In genomic region chr16:58026705-58027340, GRCh38 we compare ENCODE assay signal across 9 cellular contexts. TPM values are rescaled to one million over a fixed set of nuclear protein-coding genes. Genes with fewer than 3 reads are reported as not detected.
A peak's percentile ranks its signal among the peaks of the same experiment; 100 is the strongest.
DNase-seq lines count a peak whose midpoint lies in the region; ATAC-seq and TF ChIP-seq lines count a peak whose summit lies in the region.
"Had no signal": no experiment of that assay in that cellular context is flagged by ENCODE, and none has a peak within 500 bp of the region (broad histone marks: within the 10 kb centered on the region; RNA-seq: fewer than 3 reads in every experiment).

No MANE protein-coding gene starts in this region.

- H3K27ac Mint-ChIP-seq in activated naive CD8-positive, alpha-beta T cell treated with anti-CD3 and anti-CD28 coated beads, Interleukin-2, amount 50 U/mL, for 24 hours: no peak overlapping the region

- H3K36me3 Mint-ChIP-seq in activated naive CD8-positive, alpha-beta T cell treated with anti-CD3 and anti-CD28 coated beads, Interleukin-2, amount 50 U/mL, for 24 hours (ENCODE audit: low read depth): no peaks in the 10 kb centered on the region

- H3K4me3 Mint-ChIP-seq in activated naive CD8-positive, alpha-beta T cell treated with anti-CD3 and anti-CD28 coated beads, Interleukin-2, amount 50 U/mL, for 24 hours: peak overlapping the region; percentile 38

- no peak for TF ChIP-seq POLR2A in stomach (IDR thresholded peaks at IDR 0.05)

- no peak for TF ChIP-seq EP300 in stomach (IDR thresholded peaks at IDR 0.05)

- H3K36me3 ChIP-seq in stomach: no peaks in the 10 kb centered on the region

- peaks cover 8% of the 10 kb centered on the region for H3K4me1 Mint-ChIP-seq in activated naive CD8-positive, alpha-beta T cell treated with anti-CD3 and anti-CD28 coated beads, Interleukin-2, amount 50 U/mL, for 24 hours

- peaks cover 9% of the 10 kb centered on the region for H3K27me3 Mint-ChIP-seq in activated naive CD8-positive, alpha-beta T cell treated with anti-CD3 and anti-CD28 coated beads, Interleukin-2, amount 50 U/mL, for 24 hours

- DNase-seq in NCI-H1417 (lab: John Stamatoyannopoulos, UW) (peak in 2 of 3 experiments; percentile 64 to 65), NCI-H1417 treated with DMSO at 0.1 percent for 48 hours (lab: John Stamatoyannopoulos, UW) (no peak), islet precursor cell (peak; percentile 72), stomach (peak; percentile 39), KBM-7 (no peak)
- peak; percentile 13 for DNase-seq in activated naive CD8-positive, alpha-beta T cell treated with anti-CD3 and anti-CD28 coated beads, Interleukin-2, amount 50 U/mL, for 24 hours
- DNase-seq: COR-L47 had no signal

- peaks cover 70 to 99% (median 94%) of the 10 kb centered on the region in 4 donors for H3K4me1 ChIP-seq in stomach

- H3K27ac ChIP-seq in stomach: peak overlapping the region; percentile 89 to 94 (median 92)

- 0 to 2% (median 1%) methylated on average over 26 to 57 of the region's 57 CpGs for WGBS in stomach, 5 donors

- H3K9me3 ChIP-seq in stomach: no peaks in the 10 kb centered on the region

- TF ChIP-seq CTCF in stomach (IDR thresholded peaks at IDR 0.05): no peak

- in situ Hi-C loops in KBM-7 (cut with MboI; ENCODE audit: low pct_unique_long_range_greater_than_20kb, low sequenced_read_pairs): no loop called here

- H3K27me3 ChIP-seq in stomach: peaks cover 0 to 16% (median 0%) of the 10 kb centered on the region in 3 donors

- no peaks in the 10 kb centered on the region for H3K9me3 Mint-ChIP-seq in activated naive CD8-positive, alpha-beta T cell treated with anti-CD3 and anti-CD28 coated beads, Interleukin-2, amount 50 U/mL, for 24 hours

- peak overlapping the region; percentile 80 to 95 (median 84) for H3K4me3 ChIP-seq in stomach

- no peak for ATAC-seq in activated naive CD8-positive, alpha-beta T cell treated with anti-CD3 and anti-CD28 coated beads, Interleukin-2, amount 50 U/mL, for 24 hours
- ATAC-seq in GM19324 (IDR thresholded peaks at IDR 0.05; ENCODE audit: low FRiP score, unreplicated experiment) (no peak), HG03460 (IDR thresholded peaks at IDR 0.05; ENCODE audit: unreplicated experiment) (no peak)

- intact Hi-C loops in stomach (cut with DNase I; ENCODE audit: low total_unique reads): no loop called here

RNA-seq across cellular contexts. Expression of gene MMP15, which starts 1.3 kb away (rescaled TPM):
- 100 to 1,000 TPM in 1 of 5 donors, 10 to 100 TPM in 4; 19.3 to 140 (median 43.3) TPM for total RNA-seq in stomach
- polyA plus RNA-seq in stomach: 10 to 100 TPM in 2 of 3 donors, 1 to 10 TPM in 1; 8.1 to 24.0 (median 15.5) TPM

RNA-seq across cellular contexts. Expression of gene USB1, which starts 25.6 kb away (rescaled TPM):
- 10 to 100 TPM in 2 of 5 donors, 1 to 10 TPM in 3; 4.1 to 54.0 (median 8.1) TPM for total RNA-seq in stomach
- 10 to 100 TPM; 18.9 to 28.6 (median 28.0) TPM for polyA plus RNA-seq in stomach

RNA-seq across cellular contexts. Expression of gene ZNF319, which starts 26.4 kb away (rescaled TPM):
- 10 to 100 TPM in 1 of 5 donors, 1 to 10 TPM in 3, not detected in 1; 2.4 to 11.0 (median 5.3) TPM for total RNA-seq in stomach
- 1 to 10 TPM; 1.4 to 2.7 (median 2.2) TPM for polyA plus RNA-seq in stomach

RNA-seq across cellular contexts. Expression of gene CNGB1, which starts 55.9 kb away (rescaled TPM):
- 10 to 100 TPM in 1 of 5 donors, under 1 TPM in 1, not detected in 3; 0.73 to 18.0 TPM for total RNA-seq in stomach
- under 1 TPM in 1 of 3 donors, not detected in 2; 0.08 TPM for polyA plus RNA-seq in stomach

Comparison
In these comparisons a context has a peak if more than half of its experiments do, and no peak if none do; other contexts are left out.
1. DNase-seq: peak in NCI-H1417 (2 of 3), activated naive CD8-positive, alpha-beta T cell treated with anti-CD3 and anti-CD28 coated beads, Interleukin-2, amount 50 U/mL, for 24 hours (single experiment), islet precursor cell (single experiment) and stomach (single experiment); none in NCI-H1417 treated with DMSO at 0.1 percent for 48 hours (single experiment) and KBM-7 (single experiment).